In the genomic region with DNA sequence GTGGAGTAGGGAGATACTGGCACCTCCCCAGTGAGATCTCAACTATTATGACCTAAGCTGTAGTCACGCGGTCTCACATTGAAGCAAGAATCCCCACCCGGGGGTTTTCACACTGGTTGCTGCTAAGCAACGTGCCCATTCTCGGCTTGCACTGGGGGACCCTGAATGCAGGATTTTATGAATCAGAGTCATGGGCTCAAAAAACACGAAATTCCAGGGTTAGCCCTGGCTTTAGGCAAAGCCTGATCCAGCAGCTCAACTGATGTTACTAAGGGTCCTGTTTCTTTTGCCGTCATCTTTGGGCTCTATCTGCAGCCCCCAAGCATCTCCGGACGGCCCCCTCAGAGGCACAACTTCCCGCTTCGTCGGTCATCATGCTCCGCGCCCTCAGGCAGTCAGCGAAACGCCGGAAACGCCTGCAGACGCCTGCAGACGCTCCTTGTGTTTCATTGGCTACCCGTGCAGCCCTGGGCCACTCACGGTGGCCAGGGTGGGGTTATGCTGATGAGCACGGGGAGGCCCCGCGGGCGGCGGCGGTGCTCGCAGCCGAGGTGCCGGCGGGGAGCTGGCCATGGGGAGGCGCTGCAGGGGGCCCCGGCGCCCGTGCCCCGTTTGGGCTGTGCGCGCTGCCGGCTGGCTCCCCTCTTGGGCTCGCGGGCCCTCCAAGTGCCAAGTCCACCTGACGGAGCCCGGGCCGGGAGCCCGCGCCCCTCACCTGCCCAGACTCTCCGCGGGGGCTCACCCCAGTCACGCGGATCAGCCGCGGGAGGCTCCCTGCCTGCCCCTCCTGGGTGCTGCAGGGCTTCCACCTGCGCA, we compare ENCODE assay signal across 8 cellular contexts. TPM values are rescaled to one million over a fixed set of nuclear protein-coding genes. Genes with fewer than 3 reads are reported as not detected.
DNase-seq lines count a peak whose midpoint lies in the region; ATAC-seq, FAIRE-seq and TF ChIP-seq lines count a peak whose summit lies in the region.

No MANE protein-coding gene starts in this region.

- H3K4me3 Mint-ChIP-seq in central memory CD8-positive, alpha-beta T cell: peak overlapping the region; percentile 75

- DNase-seq in AG04450 (ENCODE audit: low read depth, low spot score) (no peak), NCI-H2171 (lab: John Stamatoyannopoulos, UW) (peak; percentile 89), kidney (peak; percentile 97)
- peak; percentile 77 to 88 (median 82) for DNase-seq in activated CD4-positive, CD25-positive, alpha-beta regulatory T cell (lab: John Stamatoyannopoulos, UW)
- peak; percentile 83 to 88 for DNase-seq in central memory CD8-positive, alpha-beta T cell (ENCODE audit: low spot score in 2 of 2)
- peak; percentile 93 for DNase-seq in stimulated activated CD4-positive, alpha-beta T cell treated with anti-CD3 and anti-CD28 coated beads, Interleukin-15, amount 100 ng/mL, for 24 hours

- H3K4me3 ChIP-seq in AG04450 (ENCODE audit: low read depth, low read length) (no peak overlapping the region), kidney (ENCODE audit: low read length in 2 of 2) (peak overlapping the region; percentile 54 to 58)

- ATAC-seq in GM18868 (IDR thresholded peaks at IDR 0.05; ENCODE audit: unreplicated experiment): peak; percentile 99
- peak; percentile 99 for ATAC-seq in HG03103 (IDR thresholded peaks at IDR 0.05; ENCODE audit: low read depth, unreplicated experiment)
- peak; percentile 100 for ATAC-seq in central memory CD8-positive, alpha-beta T cell (replicated peaks; ENCODE audit: extremely low read depth, poor library complexity, severe bottlenecking)

- H3K4me1 ChIP-seq in kidney (ENCODE audit: control insufficient read depth in 1 of 2, insufficient read depth in 1 of 2, low read depth in 1 of 2, low read length in 2 of 2): peaks cover 5 to 8% of the 10 kb centered on the region in 2 donors

- H3K9me3 ChIP-seq in AG04450 (ENCODE audit: control insufficient read depth, insufficient read depth, low read length) (peaks cover 20% of the 10 kb centered on the region), kidney (ENCODE audit: control insufficient read depth in 1 of 2, low read length in 2 of 2) (no peaks in the 10 kb centered on the region)

- TF ChIP-seq CTCF in AG04450 (IDR thresholded peaks at IDR 0.05; ENCODE audit: low read depth, low read length): peak; percentile 8; the same call in 1 of the 2 replicates
- TF ChIP-seq CTCF in kidney (IDR thresholded peaks at IDR 0.05; ENCODE audit: borderline replicate concordance, extremely low read depth, insufficient read depth): peak; percentile 57

- CTCF ChIA-PET in AG04450 (lab: Charles Lee): interaction anchor here (0.9 to 3.0 kb wide), 3 partner anchors 10 to 57 kb away, joined by 5 to 16 read pairs (median 5); no protein-coding TSS in a partner anchor

- peaks cover 37% of the 10 kb centered on the region for H3K27me3 ChIP-seq in AG04450 (ENCODE audit: control insufficient read depth, insufficient read depth, low read length)

- peaks cover 4% of the 10 kb centered on the region for H3K36me3 Mint-ChIP-seq in central memory CD8-positive, alpha-beta T cell (ENCODE audit: insufficient read depth)

- no peaks in the 10 kb centered on the region for H3K9me3 Mint-ChIP-seq in central memory CD8-positive, alpha-beta T cell

- no peaks in the 10 kb centered on the region for H3K27me3 Mint-ChIP-seq in central memory CD8-positive, alpha-beta T cell

- H3K27ac ChIP-seq in AG04450 (ENCODE audit: low read depth, low read length): no peak overlapping the region
- H3K27ac ChIP-seq in kidney (ENCODE audit: low read depth in 2 of 2, low read length in 2 of 2): peak overlapping the region in 1 of 2 donors; percentile 9

- H3K9ac ChIP-seq in kidney (ENCODE audit: low read length in 2 of 2): peak overlapping the region; percentile 34 to 57

- POLR2A ChIA-PET in AG04450 (lab: Yijun Ruan, JAX): interaction anchor here (1.3 kb wide), 1 partner anchor 222 kb away, joined by 5 read pairs; a partner anchor contains a TSS

- no peak for FAIRE-seq in kidney (lab: Jason Lieb, UNC)

- peak overlapping the region; percentile 92 for H3K27ac Mint-ChIP-seq in central memory CD8-positive, alpha-beta T cell (ENCODE audit: low read depth)

- intact Hi-C loops in kidney (cut with DNase I): no loop called here

- no peaks in the 10 kb centered on the region for H3K36me3 ChIP-seq in kidney (ENCODE audit: control insufficient read depth in 1 of 2, insufficient read depth in 2 of 2, low read length in 2 of 2)

- H3K4me1 Mint-ChIP-seq in central memory CD8-positive, alpha-beta T cell: peaks cover 19% of the 10 kb centered on the region

RNA-seq across cellular contexts. Expression of a gene that starts 25.8 kb away (rescaled TPM):
- polyA plus RNA-seq in AG04450 (2011; rRNA removed) (0.27 and 0.35 TPM in 2 replicates), kidney (ENCODE audit: insufficient read depth, low read depth, low replicate concordance) (2.4 TPM)
- polyA minus RNA-seq in AG04450 (2011; rRNA and poly(A)+ RNA removed): 0.09 TPM in 1 of 2 replicates, not detected in the other
- 3.7 TPM for total RNA-seq in kidney

RNA-seq across cellular contexts. Expression of a gene that starts 33.1 kb away (rescaled TPM):
- polyA plus RNA-seq in AG04450 (2011; rRNA removed) (0.10 TPM in 1 of 2 replicates, not detected in the other), kidney (ENCODE audit: insufficient read depth, low read depth, low replicate concordance) (0.56 TPM)
- 0.04 TPM in 1 of 2 replicates, not detected in the other for polyA minus RNA-seq in AG04450 (2011; rRNA and poly(A)+ RNA removed)
- 0.60 TPM for total RNA-seq in kidney

RNA-seq across cellular contexts. Expression of a gene that starts 33.6 kb away (rescaled TPM):
- polyA plus RNA-seq in AG04450 (2011; rRNA removed) (not detected in 2 replicates), kidney (ENCODE audit: insufficient read depth, low read depth, low replicate concordance) (0.49 TPM)
- polyA minus RNA-seq in AG04450 (2011; rRNA and poly(A)+ RNA removed): not detected in 2 replicates
- not detected for total RNA-seq in kidney
